ENCODE assay signal across 1 cellular context in genomic region chr6:110746680-110747079, GRCh38.
A peak's percentile ranks its signal among the peaks of the same experiment; 100 is the strongest.
TF ChIP-seq lines count a peak whose summit lies in the region.

No MANE protein-coding gene starts in this region.

TF ChIP-seq in HepG2, 621 proteins besides CTCF, POLR2A, EP300 and RAD21 (continued from another document and continues in another):
- TF ChIP-seq ZMYM2 (CRISPR knock-in tag; IDR thresholded peaks at IDR 0.05) (0 out of 2 replicates have a peak, but pooled peaks have one; percentile 34), HNRNPLL (IDR thresholded peaks at IDR 0.05; ENCODE audit: low read depth, low read length, poor library complexity, severe bottlenecking) (no peak), MTERF4 (CRISPR knock-in tag; IDR thresholded peaks at IDR 0.05) (no peak), ZGPAT (CRISPR knock-in tag; IDR thresholded peaks at IDR 0.05) (peak; percentile 42; the same call in 1 of the 2 replicates), GFI1 (CRISPR knock-in tag; IDR thresholded peaks at IDR 0.05; ENCODE audit: borderline replicate concordance) (no peak), ZFP36L1 (CRISPR knock-in tag; IDR thresholded peaks at IDR 0.05) (no peak), DMAP1 (CRISPR knock-in tag; IDR thresholded peaks at IDR 0.05) (no peak; the same call in 1 of the 2 replicates), ZNF263 (CRISPR knock-in tag; IDR thresholded peaks at IDR 0.05) (no peak), FOXM1 (CRISPR knock-in tag; IDR thresholded peaks at IDR 0.05) (no peak), ZKSCAN1 (IDR thresholded peaks at IDR 0.05; ENCODE audit: low read length) (no peak), HDAC1 (CRISPR knock-in tag; IDR thresholded peaks at IDR 0.05) (peak; percentile 37; the same call in 1 of the 2 replicates), NR2F6 (IDR thresholded peaks at IDR 0.05) (0 out of 2 replicates have a peak, but pooled peaks have one; percentile 11), NR2F6 (CRISPR knock-in tag; IDR thresholded peaks at IDR 0.05) (0 out of 2 replicates have a peak, but pooled peaks have one; percentile 20), HOXA3 (CRISPR knock-in tag; IDR thresholded peaks at IDR 0.05) (no peak), ZNF556 (CRISPR knock-in tag; IDR thresholded peaks at IDR 0.05; ENCODE audit: borderline replicate concordance) (no peak), GABPB1 (CRISPR knock-in tag; IDR thresholded peaks at IDR 0.05) (no peak), GTF3A (CRISPR knock-in tag; conservative IDR thresholded peaks at IDR 0.05) (no peak), ZMYM4 (CRISPR knock-in tag; IDR thresholded peaks at IDR 0.05) (peak; percentile 86), ARID2 (CRISPR knock-in tag; IDR thresholded peaks at IDR 0.05; ENCODE audit: borderline replicate concordance) (peak; percentile 61; the same call in 1 of the 2 replicates), FOXP1 (IDR thresholded peaks at IDR 0.05) (no peak), FOXP1 (CRISPR knock-in tag; IDR thresholded peaks at IDR 0.05) (peak; percentile 29; the same call in 1 of the 2 replicates), GATA4 (IDR thresholded peaks at IDR 0.05; ENCODE audit: borderline replicate concordance, low read depth) (peak; percentile 42; the same call in 1 of the 2 replicates), FOXA3 (CRISPR knock-in tag; IDR thresholded peaks at IDR 0.05) (peak; percentile 62), ZNF101 (CRISPR knock-in tag; IDR thresholded peaks at IDR 0.05; ENCODE audit: borderline replicate concordance, low read depth) (no peak), ZNF407 (CRISPR knock-in tag; IDR thresholded peaks at IDR 0.05; ENCODE audit: not compliant biosample characterization) (no peak), JDP2 (CRISPR knock-in tag; IDR thresholded peaks at IDR 0.05; ENCODE audit: borderline replicate concordance) (no peak), MYC (CRISPR knock-in tag; IDR thresholded peaks at IDR 0.05; ENCODE audit: borderline replicate concordance) (no peak), ZNF574 (CRISPR knock-in tag; IDR thresholded peaks at IDR 0.05) (no peak), SIN3A (IDR thresholded peaks at IDR 0.05; ENCODE audit: borderline replicate concordance, low read depth, low read length) (0 out of 2 replicates have a peak, but pooled peaks have one; percentile 30), GATAD1 (CRISPR knock-in tag; IDR thresholded peaks at IDR 0.05) (0 out of 2 replicates have a peak, but pooled peaks have one; percentile 19), ZNF557 (CRISPR knock-in tag; IDR thresholded peaks at IDR 0.05) (no peak), ZSCAN29 (CRISPR knock-in tag; conservative IDR thresholded peaks at IDR 0.05) (peak; percentile 90), ISL2 (CRISPR knock-in tag; IDR thresholded peaks at IDR 0.05) (peak; percentile 71), ZSCAN31 (CRISPR knock-in tag; IDR thresholded peaks at IDR 0.05; ENCODE audit: low read depth) (no peak), TOPORS (CRISPR knock-in tag; IDR thresholded peaks at IDR 0.05) (peak; percentile 53; the same call in 1 of the 2 replicates), LRRFIP1 (CRISPR knock-in tag; conservative IDR thresholded peaks at IDR 0.05) (no peak), ZNF367 (CRISPR knock-in tag; IDR thresholded peaks at IDR 0.05; ENCODE audit: borderline replicate concordance) (no peak), ZC3H13 (CRISPR knock-in tag; IDR thresholded peaks at IDR 0.05) (no peak), MTF2 (CRISPR knock-in tag; IDR thresholded peaks at IDR 0.05; ENCODE audit: borderline replicate concordance) (no peak), ZNF704 (CRISPR knock-in tag; IDR thresholded peaks at IDR 0.05; ENCODE audit: borderline replicate concordance) (no peak), ZNF709 (CRISPR knock-in tag; IDR thresholded peaks at IDR 0.05) (no peak), ZNF672 (CRISPR knock-in tag; IDR thresholded peaks at IDR 0.05) (no peak), CHD2 (IDR thresholded peaks at IDR 0.05; ENCODE audit: low read depth, low read length) (no peak), HOXA9 (CRISPR knock-in tag; IDR thresholded peaks at IDR 0.05; ENCODE audit: borderline replicate concordance) (no peak), E2F5 (CRISPR knock-in tag; conservative IDR thresholded peaks at IDR 0.05) (no peak), ZNF773 (CRISPR knock-in tag; IDR thresholded peaks at IDR 0.05; ENCODE audit: borderline replicate concordance) (no peak), NCOR1 (IDR thresholded peaks at IDR 0.05; ENCODE audit: borderline replicate concordance, low read length) (peak; percentile 65; the same call in 1 of the 2 replicates), ZNF558 (CRISPR knock-in tag; IDR thresholded peaks at IDR 0.05; ENCODE audit: borderline replicate concordance) (no peak)
